ENCODE assay signal across 19 cellular contexts in the genomic region with DNA sequence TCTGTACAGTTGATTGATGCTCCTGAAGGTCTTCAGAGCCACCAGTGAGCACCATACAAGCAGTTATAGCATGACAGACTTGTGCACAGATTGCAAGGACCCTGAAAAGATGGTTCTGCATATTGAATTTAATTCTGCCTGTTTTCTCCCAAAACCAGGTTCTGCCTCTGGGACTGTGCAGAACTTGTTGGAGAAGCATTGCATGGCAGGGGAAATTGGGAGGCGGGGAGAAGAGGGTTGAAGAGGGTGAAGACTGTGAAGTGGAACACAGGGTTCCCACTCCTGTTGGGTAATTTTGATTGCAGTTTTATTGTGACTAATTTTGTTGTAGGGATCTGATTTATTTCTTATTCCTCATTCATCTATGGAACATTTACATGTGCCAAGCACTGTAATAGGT. TPM values are rescaled to one million over a fixed set of nuclear protein-coding genes. Genes with fewer than 3 reads are reported as not detected.
DNase-seq lines count a peak whose midpoint lies in the region; ATAC-seq lines count a peak whose summit lies in the region.
"Had no signal": no experiment of that assay in that cellular context is flagged by ENCODE, and none has a peak within 500 bp of the region (broad histone marks: within the 10 kb centered on the region; RNA-seq: fewer than 3 reads in every experiment).

No MANE protein-coding gene starts in this region.

- peaks cover 20% of the 10 kb centered on the region for H3K36me3 Mint-ChIP-seq in CD4-positive, CD25-positive, alpha-beta regulatory T cell
- peaks cover 8 to 34% of the 10 kb centered on the region in 2 donors for H3K36me3 Mint-ChIP-seq in CD4-positive, alpha-beta memory T cell
- H3K36me3 Mint-ChIP-seq in activated T-helper 17 cell treated with anti-CD3 and anti-CD28 coated beads, Interleukin-2, amount 50 U/mL, for 72 hours (ENCODE audit: low read depth) = peaks cover 5% of the 10 kb centered on the region
- H3K36me3 Mint-ChIP-seq in naive thymus-derived CD4-positive, alpha-beta T cell = peaks cover 4 to 33% (median 14%) of the 10 kb centered on the region in 5 donors

- CTCF ChIA-PET in CD4-positive, alpha-beta memory T cell (lab: Charles Lee; ENCODE audit: partially characterized antibody) = interaction anchor here (1.2 to 2.3 kb wide), 8 partner anchors 9 to 64 kb away, joined by 3 to 9 read pairs (median 4); partner anchors contain the start of genes DRD3 and ZNF80
- CTCF ChIA-PET in naive thymus-derived CD4-positive, alpha-beta T cell (lab: Charles Lee) = interaction anchor here (2.0 kb wide), 1 partner anchor 13 kb away, joined by 12 read pairs; no protein-coding TSS in a partner anchor

- peak overlapping the region; percentile 93 to 100 (median 95) for H3K27ac Mint-ChIP-seq in CD4-positive, CD25-positive, alpha-beta regulatory T cell
- peak overlapping the region; percentile 75 to 96 (median 92) for H3K27ac Mint-ChIP-seq in CD4-positive, alpha-beta memory T cell
- no peak overlapping the region for H3K27ac Mint-ChIP-seq in activated T-helper 17 cell treated with anti-CD3 and anti-CD28 coated beads, Interleukin-2, amount 50 U/mL, for 72 hours
- H3K27ac Mint-ChIP-seq in naive thymus-derived CD4-positive, alpha-beta T cell = peak overlapping the region in 8 of 9 donors; percentile 88 to 99 (median 96)

- peaks cover 0 to 22% (median 6%) of the 10 kb centered on the region in 7 donors for H3K9me3 Mint-ChIP-seq in CD4-positive, CD25-positive, alpha-beta regulatory T cell
- peaks cover 2 to 25% (median 17%) of the 10 kb centered on the region in 8 donors for H3K9me3 Mint-ChIP-seq in CD4-positive, alpha-beta memory T cell
- peaks cover 8% of the 10 kb centered on the region for H3K9me3 Mint-ChIP-seq in activated T-helper 17 cell treated with anti-CD3 and anti-CD28 coated beads, Interleukin-2, amount 50 U/mL, for 72 hours
- peaks cover 4 to 26% (median 12%) of the 10 kb centered on the region in 11 donors for H3K9me3 Mint-ChIP-seq in naive thymus-derived CD4-positive, alpha-beta T cell

- H3K27me3 ChIP-seq in CD4-positive, CD25-positive, alpha-beta regulatory T cell (ENCODE audit: control insufficient read depth, insufficient read depth, low read length) = no peaks in the 10 kb centered on the region
- no peaks in the 10 kb centered on the region for H3K27me3 ChIP-seq in CD4-positive, alpha-beta memory T cell (ENCODE audit: insufficient read depth, low read length)
- H3K27me3 ChIP-seq in naive thymus-derived CD4-positive, alpha-beta T cell (ENCODE audit: control insufficient read depth in 2 of 2, insufficient read depth in 2 of 2, low read length in 2 of 2) = no peaks in the 10 kb centered on the region

- peak overlapping the region; percentile 45 for H3K4me3 ChIP-seq in CD4-positive, CD25-positive, alpha-beta regulatory T cell (ENCODE audit: low read depth, low read length)
- H3K4me3 ChIP-seq in CD4-positive, alpha-beta memory T cell (ENCODE audit: low read length in 2 of 2) = no peak overlapping the region
- H3K4me3 ChIP-seq in naive thymus-derived CD4-positive, alpha-beta T cell (ENCODE audit: low read length) = peak overlapping the region; percentile 7
- H3K4me3 ChIP-seq: GM12878 had no signal

- H3K36me3 ChIP-seq in CD4-positive, CD25-positive, alpha-beta regulatory T cell (ENCODE audit: control insufficient read depth, insufficient read depth, low read length) = no peaks in the 10 kb centered on the region
- H3K36me3 ChIP-seq in CD4-positive, alpha-beta memory T cell (ENCODE audit: insufficient read depth, low read length) = no peaks in the 10 kb centered on the region
- H3K36me3 ChIP-seq in naive thymus-derived CD4-positive, alpha-beta T cell (ENCODE audit: control insufficient read depth in 2 of 3, insufficient read depth in 3 of 3, low read length in 3 of 3) = peaks cover 0 to 4% (median 0%) of the 10 kb centered on the region in 3 experiments

- intact Hi-C loops in CD4-positive, alpha-beta memory T cell (cut with micrococcal nuclease) = no loop called here
- intact Hi-C loops in naive thymus-derived CD4-positive, alpha-beta T cell (cut with micrococcal nuclease) = loop anchor here in 1 of 2 donors (1.0 kb wide), 1 partner anchor 8 kb away; no protein-coding TSS in a partner anchor

- no peak for ATAC-seq in CD4-positive, CD25-positive, alpha-beta regulatory T cell (ENCODE audit: low read depth in 2 of 2)
- ATAC-seq in activated T-helper 17 cell treated with anti-CD3 and anti-CD28 coated beads, Interleukin-2, amount 50 U/mL, for 72 hours (replicated peaks) = no peak
- no peak for ATAC-seq in naive thymus-derived CD4-positive, alpha-beta T cell
- ATAC-seq: GM12878 had no signal

- H3K27me3 Mint-ChIP-seq in CD4-positive, CD25-positive, alpha-beta regulatory T cell = no peaks in the 10 kb centered on the region
- H3K27me3 Mint-ChIP-seq in CD4-positive, alpha-beta memory T cell = no peaks in the 10 kb centered on the region
- no peaks in the 10 kb centered on the region for H3K27me3 Mint-ChIP-seq in activated T-helper 17 cell treated with anti-CD3 and anti-CD28 coated beads, Interleukin-2, amount 50 U/mL, for 72 hours
- H3K27me3 Mint-ChIP-seq in naive thymus-derived CD4-positive, alpha-beta T cell = peaks cover 0 to 2% (median 0%) of the 10 kb centered on the region in 5 donors

- peak overlapping the region; percentile 98 for H3K27ac ChIP-seq in CD4-positive, CD25-positive, alpha-beta regulatory T cell (ENCODE audit: insufficient read depth, low read length, poor library complexity, severe bottlenecking)
- H3K27ac ChIP-seq in CD4-positive, alpha-beta memory T cell (ENCODE audit: low read depth, low read length) = no peak overlapping the region
- H3K27ac ChIP-seq in naive thymus-derived CD4-positive, alpha-beta T cell (ENCODE audit: low read depth, low read length) = peak overlapping the region; percentile 59
- H3K27ac ChIP-seq: RWPE1 had no signal

- H3K4me3 Mint-ChIP-seq in CD4-positive, CD25-positive, alpha-beta regulatory T cell = peak overlapping the region in 3 of 4 donors; percentile 70 to 89 (median 83)
- H3K4me3 Mint-ChIP-seq in CD4-positive, alpha-beta memory T cell = peak overlapping the region in 5 of 8 donors; percentile 25 to 92 (median 81)
- H3K4me3 Mint-ChIP-seq in activated T-helper 17 cell treated with anti-CD3 and anti-CD28 coated beads, Interleukin-2, amount 50 U/mL, for 72 hours = peak overlapping the region; percentile 82
- peak overlapping the region in 8 of 10 donors; percentile 4 to 84 (median 78) for H3K4me3 Mint-ChIP-seq in naive thymus-derived CD4-positive, alpha-beta T cell

- peaks cover 34 to 76% (median 55%) of the 10 kb centered on the region in 4 donors for H3K4me1 Mint-ChIP-seq in CD4-positive, CD25-positive, alpha-beta regulatory T cell
- H3K4me1 Mint-ChIP-seq in CD4-positive, alpha-beta memory T cell = peaks cover 31 to 66% (median 48%) of the 10 kb centered on the region in 4 donors
- peaks cover 43% of the 10 kb centered on the region for H3K4me1 Mint-ChIP-seq in activated T-helper 17 cell treated with anti-CD3 and anti-CD28 coated beads, Interleukin-2, amount 50 U/mL, for 72 hours
- H3K4me1 Mint-ChIP-seq in naive thymus-derived CD4-positive, alpha-beta T cell = peaks cover 50 to 90% (median 74%) of the 10 kb centered on the region in 7 donors

- peaks cover 82% of the 10 kb centered on the region for H3K4me1 ChIP-seq in CD4-positive, CD25-positive, alpha-beta regulatory T cell (ENCODE audit: control insufficient read depth, insufficient read depth, low read length, poor library complexity, severe bottlenecking)
- peaks cover 96% of the 10 kb centered on the region for H3K4me1 ChIP-seq in CD4-positive, alpha-beta memory T cell (ENCODE audit: insufficient read depth, low read length)
- peaks cover 54 to 83% of the 10 kb centered on the region in 2 donors for H3K4me1 ChIP-seq in naive thymus-derived CD4-positive, alpha-beta T cell (ENCODE audit: control insufficient read depth in 2 of 2, insufficient read depth in 2 of 2, low read length in 2 of 2)

- peaks cover 10 to 17% of the 10 kb centered on the region in 2 experiments for H3K9me3 ChIP-seq in CD4-positive, CD25-positive, alpha-beta regulatory T cell (ENCODE audit: control insufficient read depth in 2 of 2, low read length in 2 of 2)
- H3K9me3 ChIP-seq in CD4-positive, alpha-beta memory T cell (ENCODE audit: control insufficient read depth in 1 of 2, low read length in 2 of 2) = peaks cover 3 to 5% of the 10 kb centered on the region in 2 donors
- peaks cover 10 to 17% (median 10%) of the 10 kb centered on the region in 3 experiments for H3K9me3 ChIP-seq in naive thymus-derived CD4-positive, alpha-beta T cell (ENCODE audit: control insufficient read depth in 2 of 3, low read length in 3 of 3)

- DNase-seq in CD4-positive, CD25-positive, alpha-beta regulatory T cell = no peak
- no peak for DNase-seq in CD4-positive, alpha-beta memory T cell
- DNase-seq in naive thymus-derived CD4-positive, alpha-beta T cell = no peak
- no peak for DNase-seq in putamen (ENCODE audit: low spot score)
- no peak for DNase-seq in iPS-NIHi11 (ENCODE audit: low spot score)
- no peak for DNase-seq in MV-4-11 (lab: John Stamatoyannopoulos, UW)
- DNase-seq: DMS53, H7, KBM-7, NCI-H1092, NCI-H2107, NCI-H226, NCI-H526 had no signal

- POLR2A ChIA-PET in CD4-positive, alpha-beta memory T cell (lab: Charles Lee; ENCODE audit: partially characterized antibody) = interaction anchor here (0.5 to 9.0 kb wide), 6 partner anchors 10 to 921 kb away, joined by 3 to 236 read pairs (median 4); no protein-coding TSS in a partner anchor
- POLR2A ChIA-PET in naive thymus-derived CD4-positive, alpha-beta T cell (lab: Charles Lee) = interaction anchor here (8.5 kb wide), 1 partner anchor 11 kb away, joined by 132 read pairs; no protein-coding TSS in a partner anchor

RNA-seq across cellular contexts. Expression of gene ZNF80, which starts 10.3 kb away (rescaled TPM):
- 1.7 TPM for total RNA-seq in CD4-positive, CD25-positive, alpha-beta regulatory T cell
- polyA plus RNA-seq in CD4-positive, CD25-positive, alpha-beta regulatory T cell = 1 to 10 TPM in 3 of 4 donors, under 1 TPM in 1; 0.36 to 8.4 (median 5.8) TPM
- total RNA-seq in CD4-positive, alpha-beta memory T cell = 1 to 10 TPM; 1.1 TPM
- polyA plus RNA-seq in CD4-positive, alpha-beta memory T cell = under 1 TPM; 0.34 to 0.64 TPM
- total RNA-seq in activated T-helper 17 cell treated with anti-CD3 and anti-CD28 coated beads, Interleukin-2, amount 50 U/mL, for 72 hours = under 1 TPM; 0.15 to 0.29 TPM
- total RNA-seq in naive thymus-derived CD4-positive, alpha-beta T cell = under 1 TPM; 0.27 to 0.65 (median 0.61) TPM
- under 1 TPM in 1 of 2 donors, not detected in 1; 0.35 TPM for polyA plus RNA-seq in naive thymus-derived CD4-positive, alpha-beta T cell
- total RNA-seq: GM12878, H7, OCI-LY7 had no signal
- polyA plus RNA-seq: AG04450, BJ, GM12878 had no signal

RNA-seq across cellular contexts. Expression of gene DRD3, which starts 48.2 kb away (rescaled TPM):
- total RNA-seq in CD4-positive, CD25-positive, alpha-beta regulatory T cell = 0.25 TPM
- under 1 TPM in 3 of 4 donors, not detected in 1; 0.15 to 0.49 (median 0.35) TPM for polyA plus RNA-seq in CD4-positive, CD25-positive, alpha-beta regulatory T cell
- total RNA-seq in CD4-positive, alpha-beta memory T cell = under 1 TPM; 0.28 to 0.35 TPM
- not detected for polyA plus RNA-seq in CD4-positive, alpha-beta memory T cell
- not detected for total RNA-seq in activated T-helper 17 cell treated with anti-CD3 and anti-CD28 coated beads, Interleukin-2, amount 50 U/mL, for 72 hours
- total RNA-seq in naive thymus-derived CD4-positive, alpha-beta T cell = not detected
- not detected for polyA plus RNA-seq in naive thymus-derived CD4-positive, alpha-beta T cell
- total RNA-seq: GM12878, H7, OCI-LY7 had no signal
- polyA plus RNA-seq: AG04450, BJ, GM12878 had no signal

Comparison
In these comparisons a context has a peak if more than half of its experiments do, and no peak if none do; other contexts are left out.
1. H3K4me3 ChIP-seq: peak in CD4-positive, CD25-positive, alpha-beta regulatory T cell (single experiment) and naive thymus-derived CD4-positive, alpha-beta T cell (single experiment); none in CD4-positive, alpha-beta memory T cell (0 of 2).
2. Peak in every context shown above with its lines, with median percentiles within 50 percentile points of each other: H3K4me3 Mint-ChIP-seq.